In genomic region chr20:50188287-50188688, GRCh38 we compare ENCODE assay signal across 1 cellular context.
TF ChIP-seq lines count a peak whose summit lies in the region.

No MANE protein-coding gene starts in this region.

TF ChIP-seq in IMR-90, 13 proteins besides CTCF, POLR2A, EP300 and RAD21 (continued from another document):
- TF ChIP-seq MXI1 (IDR thresholded peaks at IDR 0.05; ENCODE audit: borderline replicate concordance, low read depth, low read length) (no peak), RCOR1 (IDR thresholded peaks at IDR 0.05; ENCODE audit: insufficient replicate concordance, low read length) (no peak), BHLHE40 (IDR thresholded peaks at IDR 0.05; ENCODE audit: low read depth, low read length) (no peak), RFX5 (IDR thresholded peaks at IDR 0.05; ENCODE audit: low read depth, low read length) (no peak), CEBPB (IDR thresholded peaks at IDR 0.05; ENCODE audit: low read depth, low read length) (no peak), USF2 (IDR thresholded peaks at IDR 0.05; ENCODE audit: low read depth, low read length) (no peak)
